ENCODE assay signal across 11 cellular contexts in genomic region chr19:29677001-29677781, GRCh38. TPM values are rescaled to one million over a fixed set of nuclear protein-coding genes. Genes with fewer than 3 reads are reported as not detected.
DNase-seq lines count a peak whose midpoint lies in the region; ATAC-seq, FAIRE-seq and TF ChIP-seq lines count a peak whose summit lies in the region.
"Had no signal": no experiment of that assay in that cellular context is flagged by ENCODE, and none has a peak within 500 bp of the region (broad histone marks: within the 10 kb centered on the region; RNA-seq: fewer than 3 reads in every experiment).

No MANE protein-coding gene starts in this region.

- peak overlapping the region; percentile 84 to 90 for H3K27ac Mint-ChIP-seq in natural killer cell treated with Interleukin-12 subunit alpha and Interleukin-12 subunit beta and Interleukin-15 and Interleukin-18, amount 100 ng/mL, for 72 hours

- TF ChIP-seq POLR2A in A549 (IDR thresholded peaks at IDR 0.05; ENCODE audit: low read length) = no peak
- TF ChIP-seq POLR2A in GM12892 (IDR thresholded peaks at IDR 0.05; ENCODE audit: low read depth, low read length) = peak; percentile 15; the same call in 1 of the 2 replicates
- TF ChIP-seq POLR2A in ovary (IDR thresholded peaks at IDR 0.05) = no peak

- no peaks in the 10 kb centered on the region for H3K9me3 Mint-ChIP-seq in natural killer cell treated with Interleukin-12 subunit alpha and Interleukin-12 subunit beta and Interleukin-15 and Interleukin-18, amount 100 ng/mL, for 72 hours

- CTCF ChIA-PET in A549 (lab: Yijun Ruan, JAX) = interaction anchor here (0.6 to 9.4 kb wide), 13 partner anchors 8 to 1000 kb away, joined by 3 to 78 read pairs (median 6); partner anchors contain the start of gene PLEKHF1

- TF ChIP-seq EP300 in A549 (IDR thresholded peaks at IDR 0.05) (no peak), ovary (IDR thresholded peaks at IDR 0.05) (no peak)

- H3K4me2 ChIP-seq in A549 = no peak overlapping the region

- POLR2A ChIA-PET in A549 (lab: Yijun Ruan, JAX) = no interaction called here

- no peaks in the 10 kb centered on the region for H3K4me1 ChIP-seq in A549
- H3K4me1 ChIP-seq in ovary (ENCODE audit: insufficient read depth) = peaks cover 9% of the 10 kb centered on the region

- 80% methylated on average over 23 of the region's 23 CpGs for WGBS in A549 (ENCODE audit: missing lambda C conversion rate)
- WGBS in ovary, 3 donors = 89 to 92% (median 90%) methylated on average over 23 of the region's 23 CpGs

- no peak for TF ChIP-seq RAD21 in A549 (conservative IDR thresholded peaks at IDR 0.05 in 1 of 2, IDR thresholded peaks at IDR 0.05 in 1 of 2)

- FAIRE-seq in A549 (lab: Jason Lieb, UNC) = no peak
- no peak for FAIRE-seq in GM12892 (lab: Jason Lieb, UNC)
- FAIRE-seq: colon had no signal

- TF ChIP-seq CTCF in A549 (IDR thresholded peaks at IDR 0.05) (no peak), GM10266 (IDR thresholded peaks at IDR 0.05; ENCODE audit: control insufficient read depth, insufficient read depth, low read depth, missing control alignments) (no peak), ovary (IDR thresholded peaks at IDR 0.05) (no peak)

- H3K4me3 Mint-ChIP-seq in natural killer cell treated with Interleukin-12 subunit alpha and Interleukin-12 subunit beta and Interleukin-15 and Interleukin-18, amount 100 ng/mL, for 72 hours = peak overlapping the region; percentile 58

- no peaks in the 10 kb centered on the region for H3K27me3 ChIP-seq in ovary

- no peaks in the 10 kb centered on the region for H3K27me3 Mint-ChIP-seq in natural killer cell treated with Interleukin-12 subunit alpha and Interleukin-12 subunit beta and Interleukin-15 and Interleukin-18, amount 100 ng/mL, for 72 hours

- H3K36me3 ChIP-seq in ovary = no peaks in the 10 kb centered on the region

- H3K4me3 ChIP-seq in A549 (no peak overlapping the region), ovary (no peak overlapping the region)

- DNase-seq in A549 (ENCODE audit: low read depth in 1 of 2, low spot score in 1 of 2) (no peak), GM12892 (ENCODE audit: insufficient read length) (no peak), GM10266 (ENCODE audit: extremely low spot score) (no peak), ovary (no peak)
- no peak for DNase-seq in natural killer cell treated with Interleukin-12 subunit alpha and Interleukin-12 subunit beta and Interleukin-15 and Interleukin-18, amount 100 ng/mL, for 72 hours (ENCODE audit: low spot score)
- DNase-seq: activated CD8-positive, alpha-beta memory T cell treated with anti-CD3 and anti-CD28 coated beads, Interleukin-2, amount 50 U/mL, for 4 hours; NCI-H526 had no signal

- H3K27ac ChIP-seq in A549 (no peak overlapping the region), cingulate gyrus (ENCODE audit: low read depth, low read length) (peak overlapping the region; percentile 97), ovary (no peak overlapping the region)

- no peaks in the 10 kb centered on the region for H3K36me3 Mint-ChIP-seq in natural killer cell treated with Interleukin-12 subunit alpha and Interleukin-12 subunit beta and Interleukin-15 and Interleukin-18, amount 100 ng/mL, for 72 hours

- intact Hi-C loops in ovary (cut with DNase I) = no loop called here

- H3K9me3 ChIP-seq in A549 (no peaks in the 10 kb centered on the region), ovary (no peaks in the 10 kb centered on the region)

- H3K4me1 Mint-ChIP-seq in natural killer cell treated with Interleukin-12 subunit alpha and Interleukin-12 subunit beta and Interleukin-15 and Interleukin-18, amount 100 ng/mL, for 72 hours (ENCODE audit: low read depth in 2 of 2) = peaks cover 54 to 71% of the 10 kb centered on the region in 2 donors

- ATAC-seq in A549 (peak; percentile 48 to 67; a peak in 3 of 6 replicates), HG03354 (IDR thresholded peaks at IDR 0.05; ENCODE audit: poor library complexity, severe bottlenecking, unreplicated experiment) (no peak), HG03175 (IDR thresholded peaks at IDR 0.05; ENCODE audit: unreplicated experiment) (no peak)
- no peak for ATAC-seq in natural killer cell treated with Interleukin-12 subunit alpha and Interleukin-12 subunit beta and Interleukin-15 and Interleukin-18, amount 100 ng/mL, for 72 hours

TF ChIP-seq in A549, 52 proteins besides CTCF, POLR2A, EP300 and RAD21:
- TF ChIP-seq MYC (IDR thresholded peaks at IDR 0.05; ENCODE audit: borderline replicate concordance, low read length) = no peak
- no peak for TF ChIP-seq MAFK (IDR thresholded peaks at IDR 0.05; ENCODE audit: partially characterized antibody)
- no peak for TF ChIP-seq BCL3 (IDR thresholded peaks at IDR 0.05)
- no peak for TF ChIP-seq NR3C1 (IDR thresholded peaks at IDR 0.05)
- no peak for TF ChIP-seq KDM1A (IDR thresholded peaks at IDR 0.05; ENCODE audit: low read depth)
- no peak for TF ChIP-seq FOSB (CRISPR knock-in tag; IDR thresholded peaks at IDR 0.05)
- TF ChIP-seq PBX3 (IDR thresholded peaks at IDR 0.05) = no peak

RNA-seq across cellular contexts. Expression of gene PLEKHF1, which starts 11.9 kb away (rescaled TPM):
- polyA plus RNA-seq in A549 (2011; rRNA removed) (2.1 and 2.3 TPM in 2 replicates), A549 (2017; fragmentation: RNase III; extraction: RNeasy Plus Mini Kit Qiagen cat#74134 plus additional on column Dnase treatment) (4.1 to 4.4 TPM (median 4.2 TPM) in 3 replicates), ovary (10 to 100 TPM in 1 of 2 donors, under 1 TPM in 1; 0.92 to 12.5 TPM)
- 7.1 and 8.7 TPM in 2 replicates for polyA plus RNA-seq in A549 (2012; cell fraction: cytosol; rRNA removed)
- polyA plus RNA-seq in A549 (2012; cell fraction: nucleus; rRNA removed) = 9.8 and 13.2 TPM in 2 replicates
- polyA minus RNA-seq in A549 (2011; rRNA and poly(A)+ RNA removed) = 3.3 and 3.4 TPM in 2 replicates
- polyA plus RNA-seq in GM12892 (2012; ENCODE audit: missing spikeins) = 2.5 TPM
- 10 to 100 TPM; 15.6 to 17.7 TPM for total RNA-seq in natural killer cell treated with Interleukin-12 subunit alpha and Interleukin-12 subunit beta and Interleukin-15 and Interleukin-18, amount 100 ng/mL, for 72 hours
- total RNA-seq in ovary = 10 to 100 TPM in 6 of 7 donors, 1 to 10 TPM in 1; 9.3 to 19.1 (median 13.8) TPM

RNA-seq across cellular contexts. Expression of gene C19orf12, which starts 37.9 kb away (rescaled TPM):
- polyA plus RNA-seq in A549 (2011; rRNA removed) (33.6 and 34.3 TPM in 2 replicates), A549 (2017; fragmentation: RNase III; extraction: RNeasy Plus Mini Kit Qiagen cat#74134 plus additional on column Dnase treatment) (35.2 to 36.1 TPM (median 35.2 TPM) in 3 replicates), ovary (10 to 100 TPM; 15.6 to 16.7 TPM)
- 30.8 and 40.5 TPM in 2 replicates for polyA plus RNA-seq in A549 (2012; cell fraction: cytosol; rRNA removed)
- 35.7 and 36.4 TPM in 2 replicates for polyA plus RNA-seq in A549 (2012; cell fraction: nucleus; rRNA removed)
- polyA minus RNA-seq in A549 (2011; rRNA and poly(A)+ RNA removed) = 11.6 and 15.1 TPM in 2 replicates
- 13.4 TPM for polyA plus RNA-seq in GM12892 (2012; ENCODE audit: missing spikeins)
- 10 to 100 TPM; 44.8 to 50.8 TPM for total RNA-seq in natural killer cell treated with Interleukin-12 subunit alpha and Interleukin-12 subunit beta and Interleukin-15 and Interleukin-18, amount 100 ng/mL, for 72 hours
- total RNA-seq in ovary = 10 to 100 TPM; 23.4 to 33.6 (median 25.3) TPM

Comparison
In these comparisons a context has a peak if more than half of its experiments do, and no peak if none do; other contexts are left out.
1. ATAC-seq: peak in A549 (2 of 2); none in natural killer cell treated with Interleukin-12 subunit alpha and Interleukin-12 subunit beta and Interleukin-15 and Interleukin-18, amount 100 ng/mL, for 72 hours (0 of 2), HG03354 (single experiment) and HG03175 (single experiment).